9 cellular contexts compared by ENCODE assay signal in the genomic region with DNA sequence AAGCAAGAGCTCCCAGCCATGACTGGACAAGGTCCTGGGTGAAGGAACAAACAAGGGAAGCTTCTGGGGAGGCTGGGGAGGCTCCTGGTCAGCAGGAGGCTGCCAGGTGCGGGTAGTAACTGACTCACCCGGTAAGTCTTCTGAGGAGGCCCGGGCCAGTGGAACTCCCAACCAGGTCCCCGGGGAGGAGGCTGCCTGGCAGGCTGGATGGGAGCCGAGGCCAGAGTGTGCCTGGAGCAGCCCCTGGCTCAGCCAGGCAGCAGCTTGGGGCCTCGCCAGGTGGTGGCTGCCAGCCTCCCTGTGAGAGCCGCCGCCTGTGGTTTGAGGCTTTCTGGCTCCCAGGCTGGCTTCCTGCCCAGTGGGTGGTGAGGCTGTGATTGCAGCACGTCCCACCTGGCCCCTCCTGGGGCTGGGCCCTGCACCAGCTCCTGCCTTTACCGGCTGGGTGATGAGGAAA. TPM values are rescaled to one million over a fixed set of nuclear protein-coding genes. Genes with fewer than 3 reads are reported as not detected.
A peak's percentile ranks its signal among the peaks of the same experiment; 100 is the strongest.
DNase-seq lines count a peak whose midpoint lies in the region; ATAC-seq and TF ChIP-seq lines count a peak whose summit lies in the region.
"Had no signal": no experiment of that assay in that cellular context is flagged by ENCODE, and none has a peak within 500 bp of the region (broad histone marks: within the 10 kb centered on the region; RNA-seq: fewer than 3 reads in every experiment).

No MANE protein-coding gene starts in this region.

- intact Hi-C loops in heart left ventricle (cut with DNase I): no loop called here

- DNase-seq in COR-L47 (lab: John Stamatoyannopoulos, UW): peak; percentile 94
- peak; percentile 72 for DNase-seq in NCI-H2029 treated with DMSO at 0.1 percent for 48 hours (lab: John Stamatoyannopoulos, UW)
- peak; percentile 58 for DNase-seq in activated T-cell treated with anti-CD3 and anti-CD28 coated beads, Interleukin-2, amount 50 U/mL, for 24 hours
- DNase-seq in heart left ventricle: peak; percentile 76 to 91 (median 86)
- DNase-seq in stimulated activated CD8-positive, alpha-beta memory T cell treated with anti-CD3 and anti-CD28 coated beads, Interleukin-12 subunit alpha, Interleukin-12 subunit beta, amount 100 ng/mL, for 1 hour (ENCODE audit: low read depth): peak; percentile 43
- no peak for DNase-seq in NCI-H2227 treated with DMSO at 0.1 percent for 48 hours (lab: John Stamatoyannopoulos, UW)
- no peak for DNase-seq in NCI-H510A (lab: John Stamatoyannopoulos, UW)

- H3K27me3 Mint-ChIP-seq in activated T-cell treated with anti-CD3 and anti-CD28 coated beads, Interleukin-2, amount 50 U/mL, for 24 hours: peaks cover 24% of the 10 kb centered on the region

- H3K36me3 ChIP-seq in heart left ventricle: no peaks in the 10 kb centered on the region
- H3K36me3 ChIP-seq: ovary had no signal

- H3K4me1 ChIP-seq in heart left ventricle: peaks cover 0 to 45% (median 20%) of the 10 kb centered on the region in 12 donors

- H3K9me3 ChIP-seq in heart left ventricle: no peaks in the 10 kb centered on the region
- H3K9me3 ChIP-seq: ovary had no signal

- H3K27me3 ChIP-seq in heart left ventricle: no peaks in the 10 kb centered on the region
- H3K27me3 ChIP-seq: ovary had no signal

- H3K27ac Mint-ChIP-seq in activated T-cell treated with anti-CD3 and anti-CD28 coated beads, Interleukin-2, amount 50 U/mL, for 24 hours: no peak overlapping the region

- H3K4me1 Mint-ChIP-seq in activated T-cell treated with anti-CD3 and anti-CD28 coated beads, Interleukin-2, amount 50 U/mL, for 24 hours (ENCODE audit: low read depth): peaks cover 9% of the 10 kb centered on the region

- H3K4me3 ChIP-seq in heart left ventricle: no peak overlapping the region
- H3K4me3 ChIP-seq: ovary had no signal

- H3K4me3 Mint-ChIP-seq in activated T-cell treated with anti-CD3 and anti-CD28 coated beads, Interleukin-2, amount 50 U/mL, for 24 hours: no peak overlapping the region

- H3K9me3 Mint-ChIP-seq in activated T-cell treated with anti-CD3 and anti-CD28 coated beads, Interleukin-2, amount 50 U/mL, for 24 hours: no peaks in the 10 kb centered on the region

- no peak for TF ChIP-seq POLR2A in heart left ventricle (IDR thresholded peaks at IDR 0.05)

- no peaks in the 10 kb centered on the region for H3K36me3 Mint-ChIP-seq in activated T-cell treated with anti-CD3 and anti-CD28 coated beads, Interleukin-2, amount 50 U/mL, for 24 hours (ENCODE audit: low read depth)

- peak overlapping the region in 3 of 12 donors; percentile 3 to 71 (median 55) for H3K27ac ChIP-seq in heart left ventricle
- H3K27ac ChIP-seq: ovary had no signal

- TF ChIP-seq CTCF in heart left ventricle (IDR thresholded peaks at IDR 0.05): no peak

- peak; percentile 79 to 84 (median 82) for ATAC-seq in heart left ventricle
- no peak for ATAC-seq in GM18858 (IDR thresholded peaks at IDR 0.05; ENCODE audit: unreplicated experiment)

- 31 to 37% (median 35%) methylated on average over 4 to 10 of the region's 10 CpGs for WGBS in heart left ventricle, 4 donors

RNA-seq across cellular contexts. Expression of a gene that starts 46.2 kb away (rescaled TPM):
- 100 to 1,000 TPM in 5 of 9 donors, 10 to 100 TPM in 4; 61.9 to 175 (median 102) TPM for total RNA-seq in heart left ventricle
- polyA plus RNA-seq in heart left ventricle: 10 to 100 TPM; 48.9 to 56.3 TPM

Comparison
In these comparisons a context has a peak if more than half of its experiments do, and no peak if none do; other contexts are left out.
1. DNase-seq: peak in COR-L47 (single experiment), NCI-H2029 treated with DMSO at 0.1 percent for 48 hours (single experiment), activated T-cell treated with anti-CD3 and anti-CD28 coated beads, Interleukin-2, amount 50 U/mL, for 24 hours (single experiment), heart left ventricle (5 of 5) and stimulated activated CD8-positive, alpha-beta memory T cell treated with anti-CD3 and anti-CD28 coated beads, Interleukin-12 subunit alpha, Interleukin-12 subunit beta, amount 100 ng/mL, for 1 hour (single experiment); none in NCI-H2227 treated with DMSO at 0.1 percent for 48 hours (single experiment) and NCI-H510A (single experiment).